Comparison of ENCODE assay signal across 37 cellular contexts in genomic region chr16:80327740-80328139, GRCh38.
"Had no signal": no experiment of that assay in that cellular context is flagged by ENCODE, and none has a peak within 500 bp of the region (broad histone marks: within the 10 kb centered on the region; RNA-seq: fewer than 3 reads in every experiment).

No MANE protein-coding gene starts in this region.

- ATAC-seq: activated CD8-positive, alpha-beta T cell treated with anti-CD3 and anti-CD28 coated beads for 36 hours; activated naive CD4-positive, alpha-beta T cell treated with anti-CD3 and anti-CD28 coated beads, Interleukin-2, amount 50 U/mL, for 72 hours; activated T-cell treated with anti-CD3 and anti-CD28 coated beads, Interleukin-2, amount 50 U/mL, for 4 hours; activated T-cell treated with anti-CD3 and anti-CD28 coated beads, Interleukin-2, amount 50 U/mL, for 72 hours; activated T-helper 17 cell treated with anti-CD3 and anti-CD28 coated beads, Interleukin-2, amount 50 U/mL, for 72 hours; body of pancreas had no signal

- H3K4me3 Mint-ChIP-seq: activated B cell treated with CpG ODN at 0.5 μM for 24 hours; activated CD4-positive, alpha-beta memory T cell treated with anti-CD3 and anti-CD28 coated beads for 36 hours; activated CD4-positive, alpha-beta T cell treated with anti-CD3 and anti-CD28 coated beads, Interleukin-2, amount 10 ng/mL, durations not matched to agents 24 days and 14 days; activated CD8-positive, alpha-beta T cell treated with anti-CD3 and anti-CD28 coated beads for 36 hours; activated naive CD4-positive, alpha-beta T cell treated with anti-CD3 and anti-CD28 coated beads for 36 hours; activated naive CD8-positive, alpha-beta T cell treated with anti-CD3 and anti-CD28 coated beads for 36 hours; activated T-cell treated with anti-CD3 and anti-CD28 coated beads, Interleukin-2, amount 50 U/mL, for 4 hours; activated T-cell treated with anti-CD3 and anti-CD28 coated beads, Interleukin-2, amount 50 U/mL, for 72 hours; activated T-helper 1 cell treated with anti-CD3 and anti-CD28 coated beads, Interleukin-12 subunit alpha, Interleukin-12 subunit beta, Interleukin-2, Interleukin-4 antibody, amounts not matched to agents 30 ng/mL and 10 ng/mL and 1 ng/mL, durations not matched to agents 14 hours and 24 hours and 36 hours; activated T-helper 17 cell treated with anti-CD3 and anti-CD28 coated beads, Interleukin-2, amount 50 U/mL, for 72 hours; T-helper 1 cell treated with Interleukin-12 subunit alpha and Interleukin-12 subunit beta and Interleukin-4 antibody, amounts not matched to agents 30 μg/mL and 1 μg/mL, for 36 hours; T-helper 2 cell treated with Interferon-gamma antibody and Interleukin-4, amounts not matched to agents 5 μg/mL and 100 μg/mL, for 36 hours had no signal

- H3K27ac Mint-ChIP-seq: activated B cell treated with CpG ODN at 0.5 μM for 24 hours; activated CD4-positive, alpha-beta memory T cell treated with anti-CD3 and anti-CD28 coated beads for 36 hours; activated CD4-positive, alpha-beta T cell treated with anti-CD3 and anti-CD28 coated beads, Interleukin-2, amount 10 ng/mL, durations not matched to agents 24 days and 14 days; activated CD8-positive, alpha-beta T cell treated with anti-CD3 and anti-CD28 coated beads for 36 hours; activated naive CD4-positive, alpha-beta T cell treated with anti-CD3 and anti-CD28 coated beads for 36 hours; activated naive CD4-positive, alpha-beta T cell treated with anti-CD3 and anti-CD28 coated beads, Interleukin-2, amount 50 U/mL, for 72 hours; activated naive CD8-positive, alpha-beta T cell treated with anti-CD3 and anti-CD28 coated beads for 36 hours; activated T-cell treated with anti-CD3 and anti-CD28 coated beads, Interleukin-2, amount 50 U/mL, for 72 hours; activated T-helper 1 cell treated with anti-CD3 and anti-CD28 coated beads, Interleukin-12 subunit alpha, Interleukin-12 subunit beta, Interleukin-2, Interleukin-4 antibody, amounts not matched to agents 30 ng/mL and 10 ng/mL and 1 ng/mL, durations not matched to agents 14 hours and 24 hours and 36 hours; activated T-helper 17 cell treated with anti-CD3 and anti-CD28 coated beads, Interleukin-2, amount 50 U/mL, for 72 hours; T-helper 1 cell treated with Interleukin-12 subunit alpha and Interleukin-12 subunit beta and Interleukin-4 antibody, amounts not matched to agents 30 μg/mL and 1 μg/mL, for 36 hours; T-helper 2 cell treated with Interferon-gamma antibody and Interleukin-4, amounts not matched to agents 5 μg/mL and 100 μg/mL, for 36 hours had no signal

- H3K27me3 Mint-ChIP-seq: activated CD8-positive, alpha-beta T cell treated with anti-CD3 and anti-CD28 coated beads for 36 hours had no signal

- H3K9me3 Mint-ChIP-seq: activated B cell treated with CpG ODN at 0.5 μM for 24 hours; activated CD4-positive, alpha-beta memory T cell treated with anti-CD3 and anti-CD28 coated beads for 36 hours; activated CD4-positive, alpha-beta T cell treated with anti-CD3 and anti-CD28 coated beads, Interleukin-2, amount 10 ng/mL, durations not matched to agents 24 days and 14 days; activated CD8-positive, alpha-beta T cell treated with anti-CD3 and anti-CD28 coated beads for 36 hours; activated naive CD4-positive, alpha-beta T cell treated with anti-CD3 and anti-CD28 coated beads for 36 hours; activated naive CD4-positive, alpha-beta T cell treated with anti-CD3 and anti-CD28 coated beads, Interleukin-2, amount 50 U/mL, for 72 hours; activated naive CD8-positive, alpha-beta T cell treated with anti-CD3 and anti-CD28 coated beads for 36 hours; activated T-cell treated with anti-CD3 and anti-CD28 coated beads, Interleukin-2, amount 50 U/mL, for 4 hours; activated T-cell treated with anti-CD3 and anti-CD28 coated beads, Interleukin-2, amount 50 U/mL, for 72 hours; activated T-helper 1 cell treated with anti-CD3 and anti-CD28 coated beads, Interleukin-12 subunit alpha, Interleukin-12 subunit beta, Interleukin-2, Interleukin-4 antibody, amounts not matched to agents 30 ng/mL and 10 ng/mL and 1 ng/mL, durations not matched to agents 14 hours and 24 hours and 36 hours; activated T-helper 17 cell treated with anti-CD3 and anti-CD28 coated beads, Interleukin-2, amount 50 U/mL, for 72 hours; T-helper 1 cell treated with Interleukin-12 subunit alpha and Interleukin-12 subunit beta and Interleukin-4 antibody, amounts not matched to agents 30 μg/mL and 1 μg/mL, for 36 hours; T-helper 2 cell treated with Interferon-gamma antibody and Interleukin-4, amounts not matched to agents 5 μg/mL and 100 μg/mL, for 36 hours had no signal

- H3K4me3 ChIP-seq: adrenal gland, body of pancreas, breast epithelium had no signal

- H3K27ac ChIP-seq: adrenal gland, body of pancreas, brain microvascular endothelial cell, breast epithelium, VCaP had no signal

- H3K4me1 Mint-ChIP-seq: activated B cell treated with CpG ODN at 0.5 μM for 24 hours; activated CD4-positive, alpha-beta T cell treated with anti-CD3 and anti-CD28 coated beads, Interleukin-2, amount 10 ng/mL, durations not matched to agents 24 days and 14 days; activated naive CD8-positive, alpha-beta T cell treated with anti-CD3 and anti-CD28 coated beads for 36 hours; activated T-helper 17 cell treated with anti-CD3 and anti-CD28 coated beads, Interleukin-2, amount 50 U/mL, for 72 hours had no signal

- H3K4me1 ChIP-seq: adrenal gland, body of pancreas, breast epithelium had no signal

- H3K36me3 ChIP-seq: adrenal gland, brain microvascular endothelial cell, breast epithelium had no signal

- H3K9me3 ChIP-seq: adrenal gland, body of pancreas, breast epithelium had no signal

- H3K27me3 ChIP-seq: adrenal gland, body of pancreas, brain microvascular endothelial cell, breast epithelium had no signal

- H3K36me3 Mint-ChIP-seq: activated CD4-positive, alpha-beta memory T cell treated with anti-CD3 and anti-CD28 coated beads for 36 hours; activated naive CD4-positive, alpha-beta T cell treated with anti-CD3 and anti-CD28 coated beads, Interleukin-2, amount 50 U/mL, for 72 hours; activated naive CD8-positive, alpha-beta T cell treated with anti-CD3 and anti-CD28 coated beads for 36 hours had no signal

- FAIRE-seq: astrocyte, TTC549 had no signal

- DNase-seq: activated B cell treated with CpG ODN at 0.5 μM for 24 hours; activated CD4-positive, alpha-beta memory T cell treated with anti-CD3 and anti-CD28 coated beads for 36 hours; activated CD4-positive, alpha-beta T cell treated with anti-CD3 and anti-CD28 coated beads for 4 hours; activated CD4-positive, alpha-beta T cell treated with anti-CD3 and anti-CD28 coated beads, Interleukin-2, amount 10 ng/mL, durations not matched to agents 24 days and 14 days; activated CD4-positive, alpha-beta T cell treated with anti-CD3 and anti-CD28 coated beads, Interleukin-2, amount 50 U/mL, for 1 hour; activated CD4-positive, alpha-beta T cell treated with anti-CD3 and anti-CD28 coated beads, Interleukin-2, amount 50 U/mL, for 4 hours; activated CD4-positive, CD25-positive, alpha-beta regulatory T cell treated with anti-CD3 and anti-CD28 coated beads, Interleukin-2, amount 50 U/mL, for 72 hours; activated CD8-positive, alpha-beta memory T cell treated with anti-CD3 and anti-CD28 coated beads, Interleukin-2, amount 50 U/mL, for 4 hours; activated CD8-positive, alpha-beta T cell treated with anti-CD3 and anti-CD28 coated beads for 36 hours; activated effector memory CD4-positive, alpha-beta T cell treated with anti-CD3 and anti-CD28 coated beads, Interleukin-2, amount 50 U/mL, for 16 hours; activated gamma-delta T cell treated with Interleukin-2 at 50 U/mL for 16 hours; activated naive CD4-positive, alpha-beta T cell; activated naive CD4-positive, alpha-beta T cell treated with anti-CD3 and anti-CD28 coated beads for 36 hours; activated naive CD4-positive, alpha-beta T cell treated with anti-CD3 and anti-CD28 coated beads, Interleukin-2, amount 50 U/mL, for 16 hours; activated naive CD8-positive, alpha-beta T cell treated with anti-CD3 and anti-CD28 coated beads for 36 hours; activated T-cell treated with anti-CD3 and anti-CD28 coated beads for 4 hours; activated T-cell treated with anti-CD3 and anti-CD28 coated beads, Interleukin-2, amount 50 U/mL, for 1 hour; activated T-cell treated with anti-CD3 and anti-CD28 coated beads, Interleukin-2, amount 50 U/mL, for 4 hours; activated T-cell treated with anti-CD3 and anti-CD28 coated beads, Interleukin-2, amount 50 U/mL, for 72 hours; adrenal gland; amniotic stem cell; aorta; body of pancreas; brain microvascular endothelial cell; central memory CD4-positive, alpha-beta T cell; T-helper 1 cell; T-helper 2 cell; T-helper 9 cell had no signal
